1 cellular context compared by ENCODE assay signal in the genomic region with DNA sequence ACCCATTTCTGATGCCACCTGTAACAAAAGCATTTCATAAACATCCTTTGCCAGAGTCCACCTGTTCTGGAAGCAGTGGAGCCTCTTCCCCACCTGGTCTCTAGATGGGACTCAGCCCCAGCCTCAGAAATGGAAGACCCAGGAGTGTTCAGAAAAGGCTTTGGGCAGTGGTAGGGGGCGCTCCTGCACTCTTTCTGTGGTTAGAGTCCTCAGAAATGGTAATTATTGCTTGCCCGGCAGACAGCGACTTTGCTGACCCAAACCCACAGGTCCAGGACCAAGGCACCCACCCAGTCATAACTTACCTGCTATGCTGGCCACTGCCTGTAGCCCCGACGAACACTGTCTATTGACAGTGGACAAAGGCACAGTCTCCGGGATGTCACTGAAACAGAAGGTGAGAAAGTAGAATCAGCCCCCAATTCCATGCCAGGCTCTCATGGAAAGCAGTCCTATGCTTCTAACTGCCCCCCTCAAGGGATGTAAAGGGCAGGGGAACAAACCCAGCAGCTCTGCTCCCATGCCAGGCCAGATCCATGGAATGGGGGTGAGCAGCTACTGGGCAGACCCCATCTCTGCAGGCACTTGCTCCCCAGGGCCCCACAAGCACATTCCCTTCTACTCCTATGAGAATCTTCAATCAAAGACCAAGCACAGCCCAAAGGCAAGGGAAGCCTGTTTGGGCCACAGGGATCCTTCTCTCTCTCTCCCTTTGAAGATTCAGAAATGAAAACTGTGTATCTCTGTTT.
A peak's percentile ranks its signal among the peaks of the same experiment; 100 is the strongest.
TF ChIP-seq lines count a peak whose summit lies in the region.

No MANE protein-coding gene starts in this region.

TF ChIP-seq in HepG2, 621 proteins besides CTCF, POLR2A, EP300 and RAD21 (continued from another document and continues in another):
- TF ChIP-seq ZNF138 (CRISPR knock-in tag; IDR thresholded peaks at IDR 0.05; ENCODE audit: low read depth) (no peak), TOE1 (CRISPR knock-in tag; IDR thresholded peaks at IDR 0.05) (no peak), ZNF432 (CRISPR knock-in tag; IDR thresholded peaks at IDR 0.05; ENCODE audit: borderline replicate concordance) (no peak), ZMAT3 (CRISPR knock-in tag; conservative IDR thresholded peaks at IDR 0.05) (no peak), ZNF614 (CRISPR knock-in tag; IDR thresholded peaks at IDR 0.05; ENCODE audit: borderline replicate concordance) (peak; percentile 51; the same call in 1 of the 2 replicates), HOXD1 (CRISPR knock-in tag; IDR thresholded peaks at IDR 0.05) (no peak), HNRNPUL1 (IDR thresholded peaks at IDR 0.05; ENCODE audit: low read depth, low read length) (no peak), ATF7-NPFF (CRISPR knock-in tag; IDR thresholded peaks at IDR 0.05; ENCODE audit: low read depth) (0 out of 2 replicates have a peak, but pooled peaks have one; percentile 44), KDM2A (CRISPR knock-in tag; IDR thresholded peaks at IDR 0.05; ENCODE audit: borderline replicate concordance, low read depth) (no peak), SMAD9 (CRISPR knock-in tag; IDR thresholded peaks at IDR 0.05) (no peak), ELF3 (CRISPR knock-in tag; IDR thresholded peaks at IDR 0.05) (no peak), GTF2F1 (IDR thresholded peaks at IDR 0.05; ENCODE audit: low read length) (no peak), SMC3 (IDR thresholded peaks at IDR 0.05; ENCODE audit: low read length) (peak; percentile 42; the same call in 1 of the 2 replicates), ZNF274 (CRISPR knock-in tag; IDR thresholded peaks at IDR 0.05) (no peak), ZNF136 (CRISPR knock-in tag; IDR thresholded peaks at IDR 0.05; ENCODE audit: low read depth) (no peak), NFATC3 (CRISPR knock-in tag; IDR thresholded peaks at IDR 0.05) (no peak), ZNF253 (CRISPR knock-in tag; IDR thresholded peaks at IDR 0.05; ENCODE audit: borderline replicate concordance) (0 out of 2 replicates have a peak, but pooled peaks have one; percentile 39), CENPX (CRISPR knock-in tag; IDR thresholded peaks at IDR 0.05) (no peak), NFE2 (CRISPR knock-in tag; IDR thresholded peaks at IDR 0.05) (no peak), NR1H2 (CRISPR knock-in tag; IDR thresholded peaks at IDR 0.05; ENCODE audit: borderline replicate concordance, low read depth) (no peak), ADNP (CRISPR knock-in tag; IDR thresholded peaks at IDR 0.05) (no peak), SRSF1 (optimal IDR thresholded peaks at IDR 0.05; ENCODE audit: low read depth, low read length) (no peak), ZNF180 (CRISPR knock-in tag; IDR thresholded peaks at IDR 0.05; ENCODE audit: borderline replicate concordance, low read depth) (no peak), HMGA1 (CRISPR knock-in tag; conservative IDR thresholded peaks at IDR 0.05) (no peak), TEAD3 (CRISPR knock-in tag; optimal IDR thresholded peaks at IDR 0.05; ENCODE audit: borderline replicate concordance) (no peak), ZMYM3 (CRISPR knock-in tag; IDR thresholded peaks at IDR 0.05) (no peak), ZNF615 (CRISPR knock-in tag; IDR thresholded peaks at IDR 0.05; ENCODE audit: borderline replicate concordance) (no peak), SALL1 (CRISPR knock-in tag; IDR thresholded peaks at IDR 0.05) (0 out of 2 replicates have a peak, but pooled peaks have one; percentile 25)
- TF ChIP-seq, protein P1, sequence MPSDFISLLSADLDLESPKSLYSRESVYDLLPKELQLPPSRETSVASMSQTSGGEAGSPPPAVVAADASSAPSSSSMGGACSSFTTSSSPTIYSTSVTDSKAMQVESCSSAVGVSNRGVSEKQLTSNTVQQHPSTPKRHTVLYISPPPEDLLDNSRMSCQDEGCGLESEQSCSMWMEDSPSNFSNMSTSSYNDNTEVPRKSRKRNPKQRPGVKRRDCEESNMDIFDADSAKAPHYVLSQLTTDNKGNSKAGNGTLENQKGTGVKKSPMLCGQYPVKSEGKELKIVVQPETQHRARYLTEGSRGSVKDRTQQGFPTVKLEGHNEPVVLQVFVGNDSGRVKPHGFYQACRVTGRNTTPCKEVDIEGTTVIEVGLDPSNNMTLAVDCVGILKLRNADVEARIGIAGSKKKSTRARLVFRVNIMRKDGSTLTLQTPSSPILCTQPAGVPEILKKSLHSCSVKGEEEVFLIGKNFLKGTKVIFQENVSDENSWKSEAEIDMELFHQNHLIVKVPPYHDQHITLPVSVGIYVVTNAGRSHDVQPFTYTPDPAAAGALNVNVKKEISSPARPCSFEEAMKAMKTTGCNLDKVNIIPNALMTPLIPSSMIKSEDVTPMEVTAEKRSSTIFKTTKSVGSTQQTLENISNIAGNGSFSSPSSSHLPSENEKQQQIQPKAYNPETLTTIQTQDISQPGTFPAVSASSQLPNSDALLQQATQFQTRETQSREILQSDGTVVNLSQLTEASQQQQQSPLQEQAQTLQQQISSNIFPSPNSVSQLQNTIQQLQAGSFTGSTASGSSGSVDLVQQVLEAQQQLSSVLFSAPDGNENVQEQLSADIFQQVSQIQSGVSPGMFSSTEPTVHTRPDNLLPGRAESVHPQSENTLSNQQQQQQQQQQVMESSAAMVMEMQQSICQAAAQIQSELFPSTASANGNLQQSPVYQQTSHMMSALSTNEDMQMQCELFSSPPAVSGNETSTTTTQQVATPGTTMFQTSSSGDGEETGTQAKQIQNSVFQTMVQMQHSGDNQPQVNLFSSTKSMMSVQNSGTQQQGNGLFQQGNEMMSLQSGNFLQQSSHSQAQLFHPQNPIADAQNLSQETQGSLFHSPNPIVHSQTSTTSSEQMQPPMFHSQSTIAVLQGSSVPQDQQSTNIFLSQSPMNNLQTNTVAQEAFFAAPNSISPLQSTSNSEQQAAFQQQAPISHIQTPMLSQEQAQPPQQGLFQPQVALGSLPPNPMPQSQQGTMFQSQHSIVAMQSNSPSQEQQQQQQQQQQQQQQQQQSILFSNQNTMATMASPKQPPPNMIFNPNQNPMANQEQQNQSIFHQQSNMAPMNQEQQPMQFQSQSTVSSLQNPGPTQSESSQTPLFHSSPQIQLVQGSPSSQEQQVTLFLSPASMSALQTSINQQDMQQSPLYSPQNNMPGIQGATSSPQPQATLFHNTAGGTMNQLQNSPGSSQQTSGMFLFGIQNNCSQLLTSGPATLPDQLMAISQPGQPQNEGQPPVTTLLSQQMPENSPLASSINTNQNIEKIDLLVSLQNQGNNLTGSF (CRISPR knock-in tag; IDR thresholded peaks at IDR 0.05): no peak
- TF ChIP-seq, protein P2, sequence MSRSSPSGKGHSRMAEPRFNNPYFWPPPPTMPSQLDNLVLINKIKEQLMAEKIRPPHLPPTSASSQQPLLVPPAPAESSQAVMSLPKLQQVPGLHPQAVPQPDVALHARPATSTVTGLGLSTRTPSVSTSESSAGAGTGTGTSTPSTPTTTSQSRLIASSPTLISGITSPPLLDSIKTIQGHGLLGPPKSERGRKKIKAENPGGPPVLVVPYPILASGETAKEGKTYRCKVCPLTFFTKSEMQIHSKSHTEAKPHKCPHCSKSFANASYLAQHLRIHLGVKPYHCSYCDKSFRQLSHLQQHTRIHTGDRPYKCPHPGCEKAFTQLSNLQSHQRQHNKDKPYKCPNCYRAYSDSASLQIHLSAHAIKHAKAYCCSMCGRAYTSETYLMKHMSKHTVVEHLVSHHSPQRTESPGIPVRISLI (CRISPR knock-in tag; IDR thresholded peaks at IDR 0.05; ENCODE audit: borderline replicate concordance): no peak
- TF ChIP-seq, protein P3, sequence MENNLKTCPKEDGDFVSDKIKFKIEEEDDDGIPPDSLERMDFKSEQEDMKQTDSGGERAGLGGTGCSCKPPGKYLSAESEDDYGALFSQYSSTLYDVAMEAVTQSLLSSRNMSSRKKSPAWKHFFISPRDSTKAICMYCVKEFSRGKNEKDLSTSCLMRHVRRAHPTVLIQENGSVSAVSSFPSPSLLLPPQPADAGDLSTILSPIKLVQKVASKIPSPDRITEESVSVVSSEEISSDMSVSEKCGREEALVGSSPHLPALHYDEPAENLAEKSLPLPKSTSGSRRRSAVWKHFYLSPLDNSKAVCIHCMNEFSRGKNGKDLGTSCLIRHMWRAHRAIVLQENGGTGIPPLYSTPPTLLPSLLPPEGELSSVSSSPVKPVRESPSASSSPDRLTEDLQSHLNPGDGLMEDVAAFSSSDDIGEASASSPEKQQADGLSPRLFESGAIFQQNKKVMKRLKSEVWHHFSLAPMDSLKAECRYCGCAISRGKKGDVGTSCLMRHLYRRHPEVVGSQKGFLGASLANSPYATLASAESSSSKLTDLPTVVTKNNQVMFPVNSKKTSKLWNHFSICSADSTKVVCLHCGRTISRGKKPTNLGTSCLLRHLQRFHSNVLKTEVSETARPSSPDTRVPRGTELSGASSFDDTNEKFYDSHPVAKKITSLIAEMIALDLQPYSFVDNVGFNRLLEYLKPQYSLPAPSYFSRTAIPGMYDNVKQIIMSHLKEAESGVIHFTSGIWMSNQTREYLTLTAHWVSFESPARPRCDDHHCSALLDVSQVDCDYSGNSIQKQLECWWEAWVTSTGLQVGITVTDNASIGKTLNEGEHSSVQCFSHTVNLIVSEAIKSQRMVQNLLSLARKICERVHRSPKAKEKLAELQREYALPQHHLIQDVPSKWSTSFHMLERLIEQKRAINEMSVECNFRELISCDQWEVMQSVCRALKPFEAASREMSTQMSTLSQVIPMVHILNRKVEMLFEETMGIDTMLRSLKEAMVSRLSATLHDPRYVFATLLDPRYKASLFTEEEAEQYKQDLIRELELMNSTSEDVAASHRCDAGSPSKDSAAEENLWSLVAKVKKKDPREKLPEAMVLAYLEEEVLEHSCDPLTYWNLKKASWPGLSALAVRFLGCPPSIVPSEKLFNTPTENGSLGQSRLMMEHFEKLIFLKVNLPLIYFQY (CRISPR knock-in tag; IDR thresholded peaks at IDR 0.05; ENCODE audit: borderline replicate concordance): 0 out of 2 replicates have a peak, but pooled peaks have one; percentile 37
- TF ChIP-seq, protein P4, sequence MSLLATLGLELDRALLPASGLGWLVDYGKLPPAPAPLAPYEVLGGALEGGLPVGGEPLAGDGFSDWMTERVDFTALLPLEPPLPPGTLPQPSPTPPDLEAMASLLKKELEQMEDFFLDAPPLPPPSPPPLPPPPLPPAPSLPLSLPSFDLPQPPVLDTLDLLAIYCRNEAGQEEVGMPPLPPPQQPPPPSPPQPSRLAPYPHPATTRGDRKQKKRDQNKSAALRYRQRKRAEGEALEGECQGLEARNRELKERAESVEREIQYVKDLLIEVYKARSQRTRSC (CRISPR knock-in tag; IDR thresholded peaks at IDR 0.05; ENCODE audit: low read depth): no peak
- TF ChIP-seq, protein P5, sequence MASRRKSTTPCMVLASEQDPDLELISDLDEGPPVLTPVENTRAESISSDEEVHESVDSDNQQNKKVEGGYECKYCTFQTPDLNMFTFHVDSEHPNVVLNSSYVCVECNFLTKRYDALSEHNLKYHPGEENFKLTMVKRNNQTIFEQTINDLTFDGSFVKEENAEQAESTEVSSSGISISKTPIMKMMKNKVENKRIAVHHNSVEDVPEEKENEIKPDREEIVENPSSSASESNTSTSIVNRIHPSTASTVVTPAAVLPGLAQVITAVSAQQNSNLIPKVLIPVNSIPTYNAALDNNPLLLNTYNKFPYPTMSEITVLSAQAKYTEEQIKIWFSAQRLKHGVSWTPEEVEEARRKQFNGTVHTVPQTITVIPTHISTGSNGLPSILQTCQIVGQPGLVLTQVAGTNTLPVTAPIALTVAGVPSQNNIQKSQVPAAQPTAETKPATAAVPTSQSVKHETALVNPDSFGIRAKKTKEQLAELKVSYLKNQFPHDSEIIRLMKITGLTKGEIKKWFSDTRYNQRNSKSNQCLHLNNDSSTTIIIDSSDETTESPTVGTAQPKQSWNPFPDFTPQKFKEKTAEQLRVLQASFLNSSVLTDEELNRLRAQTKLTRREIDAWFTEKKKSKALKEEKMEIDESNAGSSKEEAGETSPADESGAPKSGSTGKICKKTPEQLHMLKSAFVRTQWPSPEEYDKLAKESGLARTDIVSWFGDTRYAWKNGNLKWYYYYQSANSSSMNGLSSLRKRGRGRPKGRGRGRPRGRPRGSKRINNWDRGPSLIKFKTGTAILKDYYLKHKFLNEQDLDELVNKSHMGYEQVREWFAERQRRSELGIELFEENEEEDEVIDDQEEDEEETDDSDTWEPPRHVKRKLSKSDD (CRISPR knock-in tag; IDR thresholded peaks at IDR 0.05; ENCODE audit: low read depth): no peak
- TF ChIP-seq, protein P6, sequence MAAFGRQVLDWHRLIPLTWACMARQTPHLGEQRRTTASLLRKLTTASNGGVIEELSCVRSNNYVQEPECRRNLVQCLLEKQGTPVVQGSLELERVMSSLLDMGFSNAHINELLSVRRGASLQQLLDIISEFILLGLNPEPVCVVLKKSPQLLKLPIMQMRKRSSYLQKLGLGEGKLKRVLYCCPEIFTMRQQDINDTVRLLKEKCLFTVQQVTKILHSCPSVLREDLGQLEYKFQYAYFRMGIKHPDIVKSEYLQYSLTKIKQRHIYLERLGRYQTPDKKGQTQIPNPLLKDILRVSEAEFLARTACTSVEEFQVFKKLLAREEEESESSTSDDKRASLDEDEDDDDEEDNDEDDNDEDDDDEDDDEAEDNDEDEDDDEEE (CRISPR knock-in tag; IDR thresholded peaks at IDR 0.05): no peak
- TF ChIP-seq, protein P7, sequence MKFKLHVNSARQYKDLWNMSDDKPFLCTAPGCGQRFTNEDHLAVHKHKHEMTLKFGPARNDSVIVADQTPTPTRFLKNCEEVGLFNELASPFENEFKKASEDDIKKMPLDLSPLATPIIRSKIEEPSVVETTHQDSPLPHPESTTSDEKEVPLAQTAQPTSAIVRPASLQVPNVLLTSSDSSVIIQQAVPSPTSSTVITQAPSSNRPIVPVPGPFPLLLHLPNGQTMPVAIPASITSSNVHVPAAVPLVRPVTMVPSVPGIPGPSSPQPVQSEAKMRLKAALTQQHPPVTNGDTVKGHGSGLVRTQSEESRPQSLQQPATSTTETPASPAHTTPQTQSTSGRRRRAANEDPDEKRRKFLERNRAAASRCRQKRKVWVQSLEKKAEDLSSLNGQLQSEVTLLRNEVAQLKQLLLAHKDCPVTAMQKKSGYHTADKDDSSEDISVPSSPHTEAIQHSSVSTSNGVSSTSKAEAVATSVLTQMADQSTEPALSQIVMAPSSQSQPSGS (CRISPR knock-in tag; IDR thresholded peaks at IDR 0.05): no peak
- TF ChIP-seq, protein P8, sequence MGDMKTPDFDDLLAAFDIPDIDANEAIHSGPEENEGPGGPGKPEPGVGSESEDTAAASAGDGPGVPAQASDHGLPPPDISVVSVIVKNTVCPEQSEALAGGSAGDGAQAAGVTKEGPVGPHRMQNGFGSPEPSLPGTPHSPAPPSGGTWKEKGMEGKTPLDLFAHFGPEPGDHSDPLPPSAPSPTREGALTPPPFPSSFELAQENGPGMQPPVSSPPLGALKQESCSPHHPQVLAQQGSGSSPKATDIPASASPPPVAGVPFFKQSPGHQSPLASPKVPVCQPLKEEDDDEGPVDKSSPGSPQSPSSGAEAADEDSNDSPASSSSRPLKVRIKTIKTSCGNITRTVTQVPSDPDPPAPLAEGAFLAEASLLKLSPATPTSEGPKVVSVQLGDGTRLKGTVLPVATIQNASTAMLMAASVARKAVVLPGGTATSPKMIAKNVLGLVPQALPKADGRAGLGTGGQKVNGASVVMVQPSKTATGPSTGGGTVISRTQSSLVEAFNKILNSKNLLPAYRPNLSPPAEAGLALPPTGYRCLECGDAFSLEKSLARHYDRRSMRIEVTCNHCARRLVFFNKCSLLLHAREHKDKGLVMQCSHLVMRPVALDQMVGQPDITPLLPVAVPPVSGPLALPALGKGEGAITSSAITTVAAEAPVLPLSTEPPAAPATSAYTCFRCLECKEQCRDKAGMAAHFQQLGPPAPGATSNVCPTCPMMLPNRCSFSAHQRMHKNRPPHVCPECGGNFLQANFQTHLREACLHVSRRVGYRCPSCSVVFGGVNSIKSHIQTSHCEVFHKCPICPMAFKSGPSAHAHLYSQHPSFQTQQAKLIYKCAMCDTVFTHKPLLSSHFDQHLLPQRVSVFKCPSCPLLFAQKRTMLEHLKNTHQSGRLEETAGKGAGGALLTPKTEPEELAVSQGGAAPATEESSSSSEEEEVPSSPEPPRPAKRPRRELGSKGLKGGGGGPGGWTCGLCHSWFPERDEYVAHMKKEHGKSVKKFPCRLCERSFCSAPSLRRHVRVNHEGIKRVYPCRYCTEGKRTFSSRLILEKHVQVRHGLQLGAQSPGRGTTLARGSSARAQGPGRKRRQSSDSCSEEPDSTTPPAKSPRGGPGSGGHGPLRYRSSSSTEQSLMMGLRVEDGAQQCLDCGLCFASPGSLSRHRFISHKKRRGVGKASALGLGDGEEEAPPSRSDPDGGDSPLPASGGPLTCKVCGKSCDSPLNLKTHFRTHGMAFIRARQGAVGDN (CRISPR knock-in tag; IDR thresholded peaks at IDR 0.05): peak; percentile 37
